In the genomic region with DNA sequence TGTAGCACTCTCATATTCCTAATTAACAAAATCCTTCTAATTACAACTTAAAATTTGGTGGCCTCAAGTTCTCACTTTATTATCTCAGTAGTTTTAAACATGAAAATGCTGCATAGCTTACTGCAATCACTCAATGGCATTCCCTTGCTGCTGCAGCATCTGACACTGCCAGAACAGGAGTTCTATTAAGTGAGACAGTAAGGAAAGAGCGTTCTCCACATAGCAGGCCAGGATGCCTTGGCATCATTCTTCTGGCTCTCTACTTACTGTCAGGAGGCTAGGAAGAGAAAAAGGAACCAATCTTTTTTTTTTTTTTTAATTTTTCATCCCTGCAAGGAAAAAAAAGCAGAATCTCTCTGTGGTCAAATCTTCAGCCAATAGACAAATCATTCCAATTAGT, we compare ENCODE assay signal across 8 cellular contexts. TPM values are rescaled to one million over a fixed set of nuclear protein-coding genes. Genes with fewer than 3 reads are reported as not detected.
DNase-seq lines count a peak whose midpoint lies in the region; ATAC-seq, FAIRE-seq and TF ChIP-seq lines count a peak whose summit lies in the region.

No MANE protein-coding gene starts in this region.

- H2BK20ac ChIP-seq in IMR-90 (ENCODE audit: low read depth, low read length) = no peak overlapping the region

- TF ChIP-seq CTCF in IMR-90 (conservative IDR thresholded peaks at IDR 0.05; ENCODE audit: low read depth, low read length) (no peak), chondrocyte (IDR thresholded peaks at IDR 0.05) (no peak), nephron (IDR thresholded peaks at IDR 0.05; ENCODE audit: unreplicated experiment in 3 of 3) (no peak)

- H3K27me3 Mint-ChIP-seq in chondrocyte (ENCODE audit: low read depth) (no peaks in the 10 kb centered on the region), nephron (ENCODE audit: low read depth) (no peaks in the 10 kb centered on the region)

- H3K4me3 ChIP-seq in BLaER1 (no peak overlapping the region), IMR-90 (ENCODE audit: insufficient read depth, low read depth, low read length) (no peak overlapping the region)

- no peak overlapping the region for H2BK120ac ChIP-seq in IMR-90 (ENCODE audit: low read depth, low read length)

- no peaks in the 10 kb centered on the region for H3K9me3 Mint-ChIP-seq in chondrocyte (ENCODE audit: low read depth)
- H3K9me3 Mint-ChIP-seq in nephron = no peaks in the 10 kb centered on the region

- peaks cover 8 to 26% of the 10 kb centered on the region in 2 experiments for H3K79me1 ChIP-seq in IMR-90 (ENCODE audit: low read depth in 1 of 2, low read length in 2 of 2)

- no peak overlapping the region for H3K4ac ChIP-seq in IMR-90 (ENCODE audit: low read depth, low read length)

- H4K91ac ChIP-seq in IMR-90 (ENCODE audit: insufficient read depth, low read depth, low read length) = no peak overlapping the region

- H2BK5ac ChIP-seq in IMR-90 (ENCODE audit: low read depth, low read length, poor library complexity, severe bottlenecking) = no peak overlapping the region

- H4K20me1 ChIP-seq in BLaER1 (peaks cover 77% of the 10 kb centered on the region), IMR-90 (ENCODE audit: insufficient read depth, low read length) (peaks cover 73% of the 10 kb centered on the region)

- dilution Hi-C loops in IMR-90 (cut with HindIII; ENCODE audit: low sequenced_read_pairs, unreplicated experiment) = no loop called here

- POLR2A ChIA-PET in IMR-90 (lab: Charles Lee; ENCODE audit: unreplicated experiment) = no interaction called here

- no peak overlapping the region for H3K14ac ChIP-seq in IMR-90 (replicated peaks; ENCODE audit: low read depth, low read length)

- no peak overlapping the region for H2AK9ac ChIP-seq in IMR-90 (replicated peaks; ENCODE audit: low read depth, low read length, poor library complexity)

- DNase-seq in IMR-90 (no peak), chondrocyte (ENCODE audit: low spot score) (no peak), hypothalamus (lab: John Stamatoyannopoulos, UW) (no peak), frontal cortex (ENCODE audit: low spot score in 2 of 2) (no peak), NCI-H345 (lab: John Stamatoyannopoulos, UW) (no peak)
- no peak for DNase-seq in stimulated activated CD8-positive, alpha-beta memory T cell treated with anti-CD3 and anti-CD28 coated beads, Interleukin-4, amount 100 ng/mL, for 48 hours

- no peak for TF ChIP-seq RAD21 in IMR-90 (IDR thresholded peaks at IDR 0.05; ENCODE audit: low read length)

- no peak for ATAC-seq in IMR-90 (ENCODE audit: low read depth)

- intact Hi-C loops in IMR-90 (cut with micrococcal nuclease) = loop anchor here (5.0 kb wide), 1 partner anchor 47 kb away; no protein-coding TSS in a partner anchor

- H3K4me3 Mint-ChIP-seq in chondrocyte (ENCODE audit: unreplicated experiment) (peak overlapping the region; percentile 38), nephron (peak overlapping the region; percentile 83 to 96 (median 85))

- H3K36me3 ChIP-seq in BLaER1 = peaks cover 54% of the 10 kb centered on the region
- peaks cover 8% of the 10 kb centered on the region for H3K36me3 ChIP-seq in IMR-90 (ENCODE audit: control insufficient read depth, insufficient read depth, low read length)

- TF ChIP-seq POLR2A in IMR-90 (IDR thresholded peaks at IDR 0.05; ENCODE audit: low read depth, low read length) = no peak

- H3K9me3 ChIP-seq in BLaER1 (no peaks in the 10 kb centered on the region), IMR-90 (ENCODE audit: control insufficient read depth, insufficient read depth, low read length) (no peaks in the 10 kb centered on the region)

- H3K27ac Mint-ChIP-seq in chondrocyte (ENCODE audit: unreplicated experiment) (peak overlapping the region; percentile 32), nephron (peak overlapping the region; percentile 54 to 55 (median 54))

- no peak overlapping the region for H3K18ac ChIP-seq in IMR-90 (ENCODE audit: low read depth, low read length)

- H2AK5ac ChIP-seq in IMR-90 (ENCODE audit: low read depth, low read length) = no peak overlapping the region

- no peak for FAIRE-seq in frontal cortex (lab: Jason Lieb, UNC)

- no peak overlapping the region for H3K27ac ChIP-seq in BLaER1
- H3K27ac ChIP-seq in IMR-90 (ENCODE audit: insufficient read depth, low read length) = peak overlapping the region; percentile 10; the same call in 1 of the 2 replicates

- peaks cover 2% of the 10 kb centered on the region for H3K36me3 Mint-ChIP-seq in chondrocyte (ENCODE audit: low read depth)
- H3K36me3 Mint-ChIP-seq in nephron (ENCODE audit: low read depth) = peaks cover 36% of the 10 kb centered on the region

- no CpG with 5 or more reads among the region's 1 CpG for WGBS in IMR-90 (ENCODE audit: extremely low coverage in 2 of 2, insufficient read length in 1 of 2), 2 experiments

- no peak overlapping the region for H4K8ac ChIP-seq in IMR-90 (ENCODE audit: low read depth in 2 of 2, low read length in 2 of 2)

- no peaks in the 10 kb centered on the region for H3K9me1 ChIP-seq in IMR-90 (ENCODE audit: insufficient read depth, low read length)

- H3K27me3 ChIP-seq in BLaER1 = no peaks in the 10 kb centered on the region
- no peaks in the 10 kb centered on the region for H3K27me3 ChIP-seq in IMR-90 (ENCODE audit: control insufficient read depth, insufficient read depth, low read length)

- no peak overlapping the region for H4K5ac ChIP-seq in IMR-90 (ENCODE audit: low read depth, low read length)

- peak overlapping the region; percentile 10; the same call in 1 of the 2 replicates for H3K23ac ChIP-seq in IMR-90 (ENCODE audit: low read depth, low read length)

- peak overlapping the region; percentile 100; the same call in 1 of the 2 replicates for H3K9ac ChIP-seq in BLaER1
- no peak overlapping the region for H3K9ac ChIP-seq in IMR-90 (ENCODE audit: low read depth, low read length)

- H3K4me1 Mint-ChIP-seq in chondrocyte (ENCODE audit: low read depth) (peaks cover 49% of the 10 kb centered on the region), nephron (peaks cover 51% of the 10 kb centered on the region)

- H2BK15ac ChIP-seq in IMR-90 (ENCODE audit: low read depth, low read length) = no peak overlapping the region

- peaks cover 57% of the 10 kb centered on the region for H3K4me1 ChIP-seq in BLaER1
- peaks cover 5% of the 10 kb centered on the region for H3K4me1 ChIP-seq in IMR-90 (ENCODE audit: control insufficient read depth, insufficient read depth, low read length)

- no peak overlapping the region for H2AFZ ChIP-seq in IMR-90 (replicated peaks; ENCODE audit: low read length, poor library complexity)

- in situ Hi-C loops in IMR-90 (cut with MboI; ENCODE audit: low sequenced_read_pairs) = no loop called here

- peak overlapping the region; percentile 93 for H3K4me2 ChIP-seq in BLaER1
- peak overlapping the region; percentile 35 for H3K4me2 ChIP-seq in IMR-90 (ENCODE audit: low read depth, low read length)

- CTCF ChIA-PET in IMR-90 (lab: Yijun Ruan, JAX) = interaction anchor here (1.3 kb wide), 1 partner anchor 18 kb away, joined by 4 read pairs; no protein-coding TSS in a partner anchor

- no TSS peak for BruUV-seq in IMR-90 (replicated peaks; lab: Mats Ljungman, UMichigan)

- H3K56ac ChIP-seq in IMR-90 (ENCODE audit: extremely low read depth, insufficient read depth, low read length) = no peak overlapping the region

TF ChIP-seq in IMR-90, 13 proteins besides CTCF, POLR2A, EP300 and RAD21:
- TF ChIP-seq CHD1 (IDR thresholded peaks at IDR 0.05; ENCODE audit: low read depth, low read length) (no peak), FOS (IDR thresholded peaks at IDR 0.05; ENCODE audit: low read depth, low read length) (no peak), RFX5 (IDR thresholded peaks at IDR 0.05; ENCODE audit: low read depth, low read length) (no peak), NFE2L2 (IDR thresholded peaks at IDR 0.05; ENCODE audit: low read depth, low read length) (no peak), MXI1 (IDR thresholded peaks at IDR 0.05; ENCODE audit: borderline replicate concordance, low read depth, low read length) (no peak), MAZ (IDR thresholded peaks at IDR 0.05; ENCODE audit: borderline replicate concordance, low read depth, low read length) (no peak)

RNA-seq across cellular contexts. Expression of a gene that starts 3.2 kb away (rescaled TPM):
- total RNA-seq in IMR-90 (2012; rRNA removed) = 223 and 266 TPM in 2 replicates
- 186 and 217 TPM in 2 replicates for polyA plus RNA-seq in IMR-90 (2012; rRNA removed)
- polyA plus RNA-seq in IMR-90 (2012; cell fraction: cytosol; rRNA removed) = 130 and 232 TPM in 2 replicates
- 35.9 and 97.3 TPM in 2 replicates for polyA plus RNA-seq in IMR-90 (2012; cell fraction: nucleus; rRNA removed; ENCODE audit: low replicate concordance)
- 130 to 158 TPM (median 138 TPM) in 3 replicates for total RNA-seq in chondrocyte
- total RNA-seq in frontal cortex = 169 TPM

RNA-seq across cellular contexts. Expression of a gene that starts 19.6 kb away (rescaled TPM):
- total RNA-seq in IMR-90 (2012; rRNA removed) = 28.5 and 39.7 TPM in 2 replicates
- 29.6 and 31.5 TPM in 2 replicates for polyA plus RNA-seq in IMR-90 (2012; rRNA removed)
- polyA plus RNA-seq in IMR-90 (2012; cell fraction: cytosol; rRNA removed) = 24.3 and 57.5 TPM in 2 replicates
- 7.6 and 7.8 TPM in 2 replicates for polyA plus RNA-seq in IMR-90 (2012; cell fraction: nucleus; rRNA removed; ENCODE audit: low replicate concordance)
- total RNA-seq in chondrocyte = 31.3 to 44.7 TPM (median 31.9 TPM) in 3 replicates
- total RNA-seq in frontal cortex = 13.9 TPM

RNA-seq across cellular contexts. Expression of a gene that starts 58.9 kb away (rescaled TPM):
- total RNA-seq in IMR-90 (2012; rRNA removed) (9.2 and 9.9 TPM in 2 replicates), chondrocyte (19.1 to 29.7 TPM (median 26.3 TPM) in 3 replicates), frontal cortex (2.0 TPM)
- 14.0 and 15.7 TPM in 2 replicates for polyA plus RNA-seq in IMR-90 (2012; rRNA removed)
- 6.9 and 17.3 TPM in 2 replicates for polyA plus RNA-seq in IMR-90 (2012; cell fraction: cytosol; rRNA removed)
- polyA plus RNA-seq in IMR-90 (2012; cell fraction: nucleus; rRNA removed; ENCODE audit: low replicate concordance) = 14.8 and 26.5 TPM in 2 replicates
